19 cellular contexts compared by ENCODE assay signal in genomic region chr2:216700778-216701177, GRCh38. TPM values are rescaled to one million over a fixed set of nuclear protein-coding genes. Genes with fewer than 3 reads are reported as not detected.
A peak's percentile ranks its signal among the peaks of the same experiment; 100 is the strongest.
DNase-seq lines count a peak whose midpoint lies in the region; ATAC-seq and TF ChIP-seq lines count a peak whose summit lies in the region.
"Had no signal": no experiment of that assay in that cellular context is flagged by ENCODE, and none has a peak within 500 bp of the region (broad histone marks: within the 10 kb centered on the region; RNA-seq: fewer than 3 reads in every experiment).

No MANE protein-coding gene starts in this region.

- no peaks in the 10 kb centered on the region for H3K79me2 ChIP-seq in GM23338 (replicated peaks; ENCODE audit: insufficient read depth)

- H4K20me1 ChIP-seq in GM23338 (replicated peaks; ENCODE audit: insufficient read depth): no peaks in the 10 kb centered on the region

- peaks cover 7% of the 10 kb centered on the region; the same call in 1 of the 2 replicates for H3K27me3 ChIP-seq in GM23338 (ENCODE audit: insufficient read depth)
- no peaks in the 10 kb centered on the region for H3K27me3 ChIP-seq in gastroesophageal sphincter
- no peaks in the 10 kb centered on the region for H3K27me3 ChIP-seq in gastrocnemius medialis
- H3K27me3 ChIP-seq: MG63, pancreas had no signal

- H3K9me3 ChIP-seq in gastroesophageal sphincter: no peaks in the 10 kb centered on the region
- no peaks in the 10 kb centered on the region for H3K9me3 ChIP-seq in gastrocnemius medialis
- H3K9me3 ChIP-seq: MG63, pancreas had no signal

- no peaks in the 10 kb centered on the region for H3K36me3 Mint-ChIP-seq in GM23338 (ENCODE audit: low read depth)
- H3K36me3 Mint-ChIP-seq: IgD-negative memory B cell; naive thymus-derived CD4-positive, alpha-beta T cell; WTC11 had no signal

- no peaks in the 10 kb centered on the region for H3F3A ChIP-seq in GM23338 (replicated peaks; ENCODE audit: low read depth)

- intact Hi-C loops in gastrocnemius medialis (cut with DNase I; ENCODE audit: low total_unique reads): no loop called here

- H3K4me3 ChIP-seq in GM23338 (no peak overlapping the region), gastroesophageal sphincter (no peak overlapping the region), gastrocnemius medialis (no peak overlapping the region)
- H3K4me3 ChIP-seq: lung, MG63, pancreas had no signal

- TF ChIP-seq EP300 in gastroesophageal sphincter (IDR thresholded peaks at IDR 0.05): no peak

- TF ChIP-seq POLR2A in gastroesophageal sphincter (IDR thresholded peaks at IDR 0.05): no peak
- no peak for TF ChIP-seq POLR2A in gastrocnemius medialis (IDR thresholded peaks at IDR 0.05)

- ATAC-seq in GM23338 (no peak), gastroesophageal sphincter (no peak), gastrocnemius medialis (no peak), GM18907 (IDR thresholded peaks at IDR 0.05; ENCODE audit: unreplicated experiment) (no peak)
- ATAC-seq: naive thymus-derived CD4-positive, alpha-beta T cell; pancreas; WTC11 had no signal

- H2AFZ ChIP-seq in GM23338: 0 out of 2 replicates have a peak overlapping the region, but pooled peaks have one; percentile 16

- WGBS in gastroesophageal sphincter (ENCODE audit: low coverage in 1 of 2), 2 donors: 27 to 42% methylated on average over 5 of the region's 5 CpGs

- TF ChIP-seq CTCF in GM23338 (conservative IDR thresholded peaks at IDR 0.05; ENCODE audit: low read depth in 2 of 2): no peak
- no peak for TF ChIP-seq CTCF in gastroesophageal sphincter (IDR thresholded peaks at IDR 0.05)
- TF ChIP-seq CTCF in gastrocnemius medialis (IDR thresholded peaks at IDR 0.05 in 4 of 5, conservative IDR thresholded peaks at IDR 0.05 in 1 of 5): no peak

- H3K4me2 ChIP-seq in GM23338: no peak overlapping the region

- H3K27ac ChIP-seq in GM23338 (ENCODE audit: low read depth) (no peak overlapping the region), gastroesophageal sphincter (peak overlapping the region; percentile 62 to 93 (median 72)), gastrocnemius medialis (peak overlapping the region; percentile 69 to 75 (median 74))
- H3K27ac ChIP-seq: pancreas had no signal

- in situ Hi-C loops in gastrocnemius medialis (cut with MboI; ENCODE audit: low sequenced_read_pairs in 4 of 4): loop anchor here in 2 of 4 donors (10.0 to 25.0 kb wide), 3 partner anchors 114 to 464 kb away; no protein-coding TSS in a partner anchor

- H3K4me3 Mint-ChIP-seq in GM23338: no peak overlapping the region
- H3K4me3 Mint-ChIP-seq: activated CD4-positive, alpha-beta memory T cell treated with anti-CD3 and anti-CD28 coated beads, Interleukin-2, amount 10 ng/mL, durations not matched to agents 7 days and 5 days; CD8-positive, alpha-beta memory T cell; IgD-negative memory B cell; naive thymus-derived CD4-positive, alpha-beta T cell; WTC11 had no signal

- H3K4me1 ChIP-seq in GM23338 (ENCODE audit: insufficient read depth) (peaks cover 7% of the 10 kb centered on the region), gastroesophageal sphincter (peaks cover 0 to 59% (median 5%) of the 10 kb centered on the region in 3 donors), gastrocnemius medialis (peaks cover 52 to 55% of the 10 kb centered on the region in 2 donors)
- H3K4me1 ChIP-seq: pancreas had no signal

- H3K36me3 ChIP-seq in GM23338 (ENCODE audit: insufficient read depth) (no peaks in the 10 kb centered on the region), gastroesophageal sphincter (no peaks in the 10 kb centered on the region), gastrocnemius medialis (no peaks in the 10 kb centered on the region)
- H3K36me3 ChIP-seq: MG63, pancreas had no signal

- peaks cover 11% of the 10 kb centered on the region for H3K4me1 Mint-ChIP-seq in GM23338
- H3K4me1 Mint-ChIP-seq: activated CD4-positive, alpha-beta memory T cell treated with anti-CD3 and anti-CD28 coated beads, Interleukin-2, amount 10 ng/mL, durations not matched to agents 7 days and 5 days had no signal

- H3K27ac Mint-ChIP-seq in GM23338: no peak overlapping the region
- H3K27ac Mint-ChIP-seq: activated CD4-positive, alpha-beta memory T cell treated with anti-CD3 and anti-CD28 coated beads, Interleukin-2, amount 10 ng/mL, durations not matched to agents 7 days and 5 days; CD8-positive, alpha-beta memory T cell; IgD-negative memory B cell; naive thymus-derived CD4-positive, alpha-beta T cell; WTC11 had no signal

- DNase-seq in GM23338 (ENCODE audit: low spot score): no peak
- DNase-seq in NCI-H69 (lab: John Stamatoyannopoulos, UW): peak; percentile 65
- no peak for DNase-seq in gastrocnemius medialis
- no peak for DNase-seq in amniotic stem cell (lab: John Stamatoyannopoulos, UW)
- no peak for DNase-seq in NCI-H2029 (lab: John Stamatoyannopoulos, UW)
- DNase-seq: activated CD4-positive, alpha-beta memory T cell treated with anti-CD3 and anti-CD28 coated beads, Interleukin-2, amount 10 ng/mL, durations not matched to agents 7 days and 5 days; anterior cingulate cortex; CD8-positive, alpha-beta memory T cell; effector CD8-positive, alpha-beta T cell; MG63; naive thymus-derived CD4-positive, alpha-beta T cell; pancreas; SIG-M5; T-helper 2 cell had no signal

- no peaks in the 10 kb centered on the region for H3K9me3 Mint-ChIP-seq in GM23338
- H3K9me3 Mint-ChIP-seq: activated CD4-positive, alpha-beta memory T cell treated with anti-CD3 and anti-CD28 coated beads, Interleukin-2, amount 10 ng/mL, durations not matched to agents 7 days and 5 days; CD8-positive, alpha-beta memory T cell; IgD-negative memory B cell; naive thymus-derived CD4-positive, alpha-beta T cell; WTC11 had no signal

- no peaks in the 10 kb centered on the region for H3K9me2 ChIP-seq in GM23338 (ENCODE audit: insufficient read depth)

- H3K27me3 Mint-ChIP-seq in GM23338 (ENCODE audit: insufficient read depth, low read depth, poor library complexity): peaks cover 9% of the 10 kb centered on the region

TF ChIP-seq in GM23338, 12 proteins besides CTCF, POLR2A, EP300 and RAD21:
- TF ChIP-seq STAT1 (IDR thresholded peaks at IDR 0.05; ENCODE audit: unreplicated experiment) (no peak), ETS1 (IDR thresholded peaks at IDR 0.05) (no peak), NANOG (IDR thresholded peaks at IDR 0.05; ENCODE audit: borderline replicate concordance) (no peak), EZH2 (IDR thresholded peaks at IDR 0.05; ENCODE audit: low read depth, unreplicated experiment) (no peak)

RNA-seq across cellular contexts. Expression of gene IGFBP5, which starts 5.4 kb away (rescaled TPM):
- total RNA-seq in GM23338 (2014; rRNA removed; shearing (Covaris generic)): 0.74 and 2.5 TPM in 2 replicates
- polyA plus RNA-seq in GM23338 (2016; fragmentation: Nextera tagmentation; extraction: Ambion mirVana): 0.43 and 0.70 TPM in 2 replicates
- total RNA-seq in gastroesophageal sphincter (1,000 to 10,000 TPM in 1 of 4 donors, 100 to 1,000 TPM in 3; 313 to 1,402 (median 682) TPM), gastrocnemius medialis (100 to 1,000 TPM in 3 of 4 donors, 10 to 100 TPM in 1; 99.5 to 550 (median 279) TPM)
- total RNA-seq: activated CD4-positive, alpha-beta memory T cell treated with anti-CD3 and anti-CD28 coated beads, Interleukin-2, amount 10 ng/mL, durations not matched to agents 7 days and 5 days; CD8-positive, alpha-beta memory T cell; naive thymus-derived CD4-positive, alpha-beta T cell had no signal
- polyA plus RNA-seq: CD8-positive, alpha-beta memory T cell; IgD-negative memory B cell; naive thymus-derived CD4-positive, alpha-beta T cell had no signal

Comparison
In these comparisons a context has a peak if more than half of its experiments do, and no peak if none do; other contexts are left out.
1. RNA of gene IGFBP5, which starts 5.4 kb away (total RNA-seq): 313 to 1,402 TPM in gastroesophageal sphincter and 99.5 to 550 TPM in gastrocnemius medialis; 0.74 to 2.5 TPM in GM23338; every median in the first group is over 10 times any median in the second.